In the genomic region with DNA sequence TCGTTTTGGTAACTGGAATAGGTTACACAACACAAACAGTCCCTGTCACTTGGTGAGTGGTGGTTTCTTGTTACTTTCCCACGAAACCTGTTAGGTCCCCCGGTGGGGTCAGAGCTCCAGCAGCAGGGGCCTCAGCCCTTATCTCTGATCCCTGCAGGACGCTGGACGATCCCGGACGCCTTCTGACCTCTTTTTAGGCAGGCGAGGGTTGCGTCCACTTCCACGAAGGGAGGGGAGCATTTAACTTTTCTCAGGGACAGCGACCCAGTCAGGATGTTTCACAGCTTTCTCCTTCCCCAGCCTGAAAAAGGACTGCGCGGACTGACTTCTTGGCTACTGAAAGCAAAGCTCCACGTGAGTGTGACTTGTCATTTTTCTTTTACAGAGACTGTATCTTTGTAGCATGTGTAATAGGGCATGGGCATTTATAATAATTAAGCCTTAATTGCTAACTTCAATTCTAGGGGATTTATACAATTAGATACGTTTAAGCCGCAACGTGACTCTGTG, we compare ENCODE assay signal across 8 cellular contexts. TPM values are rescaled to one million over a fixed set of nuclear protein-coding genes. Genes with fewer than 3 reads are reported as not detected.
DNase-seq lines count a peak whose midpoint lies in the region; ATAC-seq and TF ChIP-seq lines count a peak whose summit lies in the region.

No MANE protein-coding gene starts in this region.

- POLR2A ChIA-PET in T-cell (lab: Charles Lee): no interaction called here

- peak overlapping the region; percentile 75 to 92 for H3K27ac Mint-ChIP-seq in T-cell
- H3K27ac Mint-ChIP-seq in natural killer cell treated with Interleukin-12 subunit alpha and Interleukin-12 subunit beta and Interleukin-15 and Interleukin-18, amount 100 ng/mL, for 72 hours: peak overlapping the region; percentile 91

- DNase-seq in T-cell: peak in 3 of 34 experiments; percentile 2 to 6 (median 2)
- no peak for DNase-seq in esophagus muscularis mucosa (ENCODE audit: extremely low spot score)
- DNase-seq in natural killer cell treated with Interleukin-12 subunit alpha and Interleukin-12 subunit beta and Interleukin-15 and Interleukin-18, amount 100 ng/mL, for 72 hours (ENCODE audit: low spot score): no peak
- DNase-seq in NCI-H748 (lab: John Stamatoyannopoulos, UW; ENCODE audit: unreplicated experiment): no peak
- no peak for DNase-seq in NCI-H1105 (lab: John Stamatoyannopoulos, UW)

- TF ChIP-seq CTCF in 22Rv1 (IDR thresholded peaks at IDR 0.05) (no peak), esophagus muscularis mucosa (IDR thresholded peaks at IDR 0.05) (no peak)

- peaks cover 9 to 23% (median 19%) of the 10 kb centered on the region in 4 donors for H3K4me1 ChIP-seq in esophagus muscularis mucosa

- H3K36me3 Mint-ChIP-seq in T-cell: peaks cover 27% of the 10 kb centered on the region
- peaks cover 27% of the 10 kb centered on the region for H3K36me3 Mint-ChIP-seq in natural killer cell treated with Interleukin-12 subunit alpha and Interleukin-12 subunit beta and Interleukin-15 and Interleukin-18, amount 100 ng/mL, for 72 hours

- 14% methylated on average over 14 of the region's 17 CpGs for WGBS in esophagus muscularis mucosa

- peak overlapping the region; percentile 72 to 83 (median 77) for H3K4me3 ChIP-seq in esophagus muscularis mucosa

- no peaks in the 10 kb centered on the region for H3K27me3 Mint-ChIP-seq in T-cell
- H3K27me3 Mint-ChIP-seq in natural killer cell treated with Interleukin-12 subunit alpha and Interleukin-12 subunit beta and Interleukin-15 and Interleukin-18, amount 100 ng/mL, for 72 hours: no peaks in the 10 kb centered on the region

- peak overlapping the region; percentile 95 to 99 (median 96) for H3K4me3 Mint-ChIP-seq in T-cell
- peak overlapping the region; percentile 99 for H3K4me3 Mint-ChIP-seq in natural killer cell treated with Interleukin-12 subunit alpha and Interleukin-12 subunit beta and Interleukin-15 and Interleukin-18, amount 100 ng/mL, for 72 hours

- peaks cover 0 to 14% (median 2%) of the 10 kb centered on the region in 3 donors for H3K9me3 Mint-ChIP-seq in T-cell
- H3K9me3 Mint-ChIP-seq in natural killer cell treated with Interleukin-12 subunit alpha and Interleukin-12 subunit beta and Interleukin-15 and Interleukin-18, amount 100 ng/mL, for 72 hours: peaks cover 3% of the 10 kb centered on the region

- intact Hi-C loops in esophagus muscularis mucosa (cut with DNase I): no loop called here

- H3K4me1 Mint-ChIP-seq in T-cell: peaks cover 15 to 30% (median 25%) of the 10 kb centered on the region in 3 donors
- H3K4me1 Mint-ChIP-seq in natural killer cell treated with Interleukin-12 subunit alpha and Interleukin-12 subunit beta and Interleukin-15 and Interleukin-18, amount 100 ng/mL, for 72 hours (ENCODE audit: low read depth in 2 of 2): peaks cover 17% of the 10 kb centered on the region in 2 donors

- no peaks in the 10 kb centered on the region for H3K27me3 ChIP-seq in esophagus muscularis mucosa

- no peak for TF ChIP-seq EP300 in esophagus muscularis mucosa (IDR thresholded peaks at IDR 0.05)

- H3K27ac ChIP-seq in 22Rv1 (peak overlapping the region; percentile 47), esophagus muscularis mucosa (replicated peaks in 1 of 4) (peak overlapping the region; percentile 76 to 83 (median 82))

- no peak for TF ChIP-seq POLR2A in esophagus muscularis mucosa (IDR thresholded peaks at IDR 0.05; ENCODE audit: low read depth)

- H3K9me3 ChIP-seq in esophagus muscularis mucosa: no peaks in the 10 kb centered on the region

- ATAC-seq in GM19452 (IDR thresholded peaks at IDR 0.05; ENCODE audit: unreplicated experiment) (peak; percentile 21), T-cell (replicated peaks in 1 of 4) (no peak), GM21360 (IDR thresholded peaks at IDR 0.05; ENCODE audit: unreplicated experiment) (no peak)
- peak; percentile 8 to 51 for ATAC-seq in natural killer cell treated with Interleukin-12 subunit alpha and Interleukin-12 subunit beta and Interleukin-15 and Interleukin-18, amount 100 ng/mL, for 72 hours

- CTCF ChIA-PET in T-cell (lab: Charles Lee): no interaction called here

- peaks cover 11 to 32% (median 26%) of the 10 kb centered on the region in 4 donors for H3K36me3 ChIP-seq in esophagus muscularis mucosa

RNA-seq across cellular contexts. Expression of a gene that starts 0.7 kb away (rescaled TPM):
- total RNA-seq in T-cell (10 to 100 TPM in 3 of 5 donors, 1 to 10 TPM in 2; 3.3 to 21.5 (median 18.6) TPM), esophagus muscularis mucosa (1 to 10 TPM; 5.4 to 7.0 (median 5.7) TPM)
- total RNA-seq in natural killer cell treated with Interleukin-12 subunit alpha and Interleukin-12 subunit beta and Interleukin-15 and Interleukin-18, amount 100 ng/mL, for 72 hours: 1 to 10 TPM; 9.0 TPM

RNA-seq across cellular contexts. Expression of a gene that starts 22.8 kb away (rescaled TPM):
- total RNA-seq in T-cell (10 to 100 TPM; 12.3 to 42.0 (median 38.0) TPM), esophagus muscularis mucosa (10 to 100 TPM; 12.9 to 14.4 (median 13.2) TPM)
- total RNA-seq in natural killer cell treated with Interleukin-12 subunit alpha and Interleukin-12 subunit beta and Interleukin-15 and Interleukin-18, amount 100 ng/mL, for 72 hours: 10 to 100 TPM; 10.6 to 11.8 TPM

RNA-seq across cellular contexts. Expression of a gene that starts 28.9 kb away (rescaled TPM):
- total RNA-seq in T-cell (10 to 100 TPM in 1 of 5 donors, 1 to 10 TPM in 4; 1.6 to 10.6 (median 9.8) TPM), esophagus muscularis mucosa (1 to 10 TPM; 3.3 to 6.2 (median 3.9) TPM)
- total RNA-seq in natural killer cell treated with Interleukin-12 subunit alpha and Interleukin-12 subunit beta and Interleukin-15 and Interleukin-18, amount 100 ng/mL, for 72 hours: 1 to 10 TPM; 4.7 to 5.4 TPM

RNA-seq across cellular contexts. Expression of a gene that starts 47.9 kb away (rescaled TPM):
- 10 to 100 TPM; 42.2 to 72.3 (median 71.2) TPM for total RNA-seq in T-cell
- total RNA-seq in esophagus muscularis mucosa: 10 to 100 TPM; 12.4 to 28.7 (median 16.2) TPM
- 10 to 100 TPM; 29.0 to 36.1 TPM for total RNA-seq in natural killer cell treated with Interleukin-12 subunit alpha and Interleukin-12 subunit beta and Interleukin-15 and Interleukin-18, amount 100 ng/mL, for 72 hours

Comparison
In these comparisons a context has a peak if more than half of its experiments do, and no peak if none do; other contexts are left out.
1. ATAC-seq: peak in GM19452 (single experiment) and natural killer cell treated with Interleukin-12 subunit alpha and Interleukin-12 subunit beta and Interleukin-15 and Interleukin-18, amount 100 ng/mL, for 72 hours (2 of 2); none in T-cell (0 of 4) and GM21360 (single experiment).